1 cellular context compared by ENCODE assay signal in the genomic region with DNA sequence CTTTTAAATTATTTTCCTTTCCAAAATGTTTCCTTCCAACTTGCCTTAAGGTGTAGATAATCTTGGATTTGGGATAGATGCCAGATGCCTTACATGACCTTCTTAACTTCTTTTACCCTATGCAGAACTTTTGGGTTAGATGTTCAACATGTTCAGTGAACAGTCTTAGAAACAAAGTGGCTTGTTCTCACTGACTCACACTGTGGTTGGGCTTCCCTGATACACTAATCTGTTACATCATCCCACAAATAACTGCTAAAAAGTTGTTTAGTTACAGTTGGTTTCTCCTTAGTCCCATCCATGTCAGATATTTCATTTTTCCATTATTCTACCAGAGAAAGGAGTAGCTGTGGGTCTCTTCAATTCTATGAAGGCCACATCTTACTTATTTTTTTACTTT.
TF ChIP-seq lines count a peak whose summit lies in the region.

No MANE protein-coding gene starts in this region.

TF ChIP-seq in WTC11, 78 proteins besides CTCF, POLR2A, EP300 and RAD21 (continued from another document):
- no peak for TF ChIP-seq TEAD4 (CRISPR knock-in tag; IDR thresholded peaks at IDR 0.05)
- TF ChIP-seq, protein P1, sequence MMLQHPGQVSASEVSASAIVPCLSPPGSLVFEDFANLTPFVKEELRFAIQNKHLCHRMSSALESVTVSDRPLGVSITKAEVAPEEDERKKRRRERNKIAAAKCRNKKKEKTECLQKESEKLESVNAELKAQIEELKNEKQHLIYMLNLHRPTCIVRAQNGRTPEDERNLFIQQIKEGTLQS (CRISPR knock-in tag; conservative IDR thresholded peaks at IDR 0.05) = no peak
- TF ChIP-seq TCF7 (CRISPR knock-in tag; IDR thresholded peaks at IDR 0.05; ENCODE audit: low read depth) = no peak
- no peak for TF ChIP-seq CREB1 (CRISPR knock-in tag; IDR thresholded peaks at IDR 0.05)
- TF ChIP-seq, protein P2, sequence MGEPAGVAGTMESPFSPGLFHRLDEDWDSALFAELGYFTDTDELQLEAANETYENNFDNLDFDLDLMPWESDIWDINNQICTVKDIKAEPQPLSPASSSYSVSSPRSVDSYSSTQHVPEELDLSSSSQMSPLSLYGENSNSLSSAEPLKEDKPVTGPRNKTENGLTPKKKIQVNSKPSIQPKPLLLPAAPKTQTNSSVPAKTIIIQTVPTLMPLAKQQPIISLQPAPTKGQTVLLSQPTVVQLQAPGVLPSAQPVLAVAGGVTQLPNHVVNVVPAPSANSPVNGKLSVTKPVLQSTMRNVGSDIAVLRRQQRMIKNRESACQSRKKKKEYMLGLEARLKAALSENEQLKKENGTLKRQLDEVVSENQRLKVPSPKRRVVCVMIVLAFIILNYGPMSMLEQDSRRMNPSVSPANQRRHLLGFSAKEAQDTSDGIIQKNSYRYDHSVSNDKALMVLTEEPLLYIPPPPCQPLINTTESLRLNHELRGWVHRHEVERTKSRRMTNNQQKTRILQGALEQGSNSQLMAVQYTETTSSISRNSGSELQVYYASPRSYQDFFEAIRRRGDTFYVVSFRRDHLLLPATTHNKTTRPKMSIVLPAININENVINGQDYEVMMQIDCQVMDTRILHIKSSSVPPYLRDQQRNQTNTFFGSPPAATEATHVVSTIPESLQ (CRISPR knock-in tag; IDR thresholded peaks at IDR 0.05) = no peak
